ENCODE assay signal across 16 cellular contexts in the genomic region with DNA sequence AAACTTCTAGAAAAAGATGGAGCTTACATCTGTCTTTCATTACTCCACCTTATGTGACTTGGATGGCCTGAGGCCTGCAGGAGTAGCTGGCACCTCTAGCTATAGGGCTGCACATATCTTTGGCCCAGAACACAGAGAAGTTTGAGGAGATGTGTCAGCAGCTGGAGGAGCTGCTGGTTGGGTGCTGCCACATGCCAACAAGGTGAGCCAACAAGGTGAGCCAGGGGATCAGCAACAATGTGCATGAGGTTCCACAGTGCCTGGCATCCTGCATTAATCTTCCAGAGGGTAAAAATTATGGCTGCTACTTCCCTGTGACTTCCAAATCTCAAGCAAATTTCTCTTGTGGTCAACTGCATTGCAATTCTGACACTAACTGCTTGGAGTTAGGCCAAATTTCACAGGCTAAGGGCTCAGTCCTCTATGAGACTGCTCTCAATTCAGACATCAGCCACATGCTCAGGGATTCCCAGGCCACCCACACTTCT. TPM values are rescaled to one million over a fixed set of nuclear protein-coding genes. Genes with fewer than 3 reads are reported as not detected.
A peak's percentile ranks its signal among the peaks of the same experiment; 100 is the strongest.
DNase-seq lines count a peak whose midpoint lies in the region; ATAC-seq and TF ChIP-seq lines count a peak whose summit lies in the region.
"Had no signal": no experiment of that assay in that cellular context is flagged by ENCODE, and none has a peak within 500 bp of the region (broad histone marks: within the 10 kb centered on the region; RNA-seq: fewer than 3 reads in every experiment).

No MANE protein-coding gene starts in this region.

- H3K9me3 ChIP-seq in GM23248 (ENCODE audit: low read depth) (no peaks in the 10 kb centered on the region), PC-3 (ENCODE audit: low read length) (no peaks in the 10 kb centered on the region), BE2C (no peaks in the 10 kb centered on the region)
- H3K9me3 ChIP-seq: pancreas had no signal

- H3K36me3 Mint-ChIP-seq in nephron progenitor cell (ENCODE audit: low read depth) = peaks cover 25% of the 10 kb centered on the region

- H3K9me3 Mint-ChIP-seq in nephron progenitor cell = no peaks in the 10 kb centered on the region
- H3K9me3 Mint-ChIP-seq: activated naive CD4-positive, alpha-beta T cell treated with anti-CD3 and anti-CD28 coated beads, Interleukin-2, amount 50 U/mL, for 72 hours; GM23338; T-helper 1 cell treated with Interleukin-12 subunit alpha and Interleukin-12 subunit beta and Interleukin-4 antibody, amounts not matched to agents 30 μg/mL and 1 μg/mL, for 36 hours had no signal

- H3K9me2 ChIP-seq in GM23248 (ENCODE audit: insufficient read depth) (no peaks in the 10 kb centered on the region), PC-3 (replicated peaks; ENCODE audit: low read length) (no peaks in the 10 kb centered on the region)

- H3K4me3 ChIP-seq in GM23248 (no peak overlapping the region), PC-3 (ENCODE audit: low read length) (no peak overlapping the region), BE2C (ENCODE audit: low read depth, low read length) (no peak overlapping the region)
- H3K4me3 ChIP-seq: BLaER1 treated with 17β-estradiol and CSF1 and Interleukin-3, amounts not matched to agents 10 nM and 100 nM; GM23338; pancreas had no signal

- H3K36me3 ChIP-seq in GM23248 (ENCODE audit: low read depth) (no peaks in the 10 kb centered on the region), PC-3 (ENCODE audit: low read depth, low read length) (no peaks in the 10 kb centered on the region), BE2C (no peaks in the 10 kb centered on the region)
- H3K36me3 ChIP-seq: pancreas had no signal

- no TSS peak for BruUV-seq in PC-3 (replicated peaks; lab: Mats Ljungman, UMichigan)

- H3K4me2 ChIP-seq in GM23248 (ENCODE audit: unreplicated experiment) = no peak overlapping the region
- 0 out of 2 replicates have a peak overlapping the region, but pooled peaks have one; percentile 7 for H3K4me2 ChIP-seq in PC-3 (ENCODE audit: low read length)
- H3K4me2 ChIP-seq: BLaER1 treated with 17β-estradiol and CSF1 and Interleukin-3, amounts not matched to agents 10 nM and 100 nM; GM23338 had no signal

- intact Hi-C loops in PC-3 (cut with micrococcal nuclease) = no loop called here

- in situ Hi-C loops in GM23248 (cut with MboI) = no loop called here

- ATAC-seq in PC-3 (peak; percentile 82), HG03280 (IDR thresholded peaks at IDR 0.05; ENCODE audit: unreplicated experiment) (no peak), GM18909 (IDR thresholded peaks at IDR 0.05; ENCODE audit: poor library complexity, unreplicated experiment) (no peak)
- ATAC-seq: activated naive CD4-positive, alpha-beta T cell treated with anti-CD3 and anti-CD28 coated beads, Interleukin-2, amount 50 U/mL, for 72 hours; GM23338; pancreas had no signal

- H3K9ac ChIP-seq in GM23248 (no peak overlapping the region), PC-3 (ENCODE audit: low read length) (no peak overlapping the region)
- H3K9ac ChIP-seq: BLaER1 treated with 17β-estradiol and CSF1 and Interleukin-3, amounts not matched to agents 10 nM and 100 nM had no signal

- H3K27ac ChIP-seq in GM23248 (peak overlapping the region; percentile 31), PC-3 (ENCODE audit: low read length) (no peak overlapping the region), epithelial cell of prostate (peak overlapping the region; percentile 73)
- H3K27ac ChIP-seq: BLaER1 treated with 17β-estradiol and CSF1 and Interleukin-3, amounts not matched to agents 10 nM and 100 nM; pancreas had no signal

- POLR2A ChIA-PET in PC-3 (lab: Charles Lee; ENCODE audit: unreplicated experiment) = no interaction called here

- H3K27me3 ChIP-seq in GM23248 (replicated peaks; ENCODE audit: insufficient read depth) (no peaks in the 10 kb centered on the region), PC-3 (ENCODE audit: low read length) (no peaks in the 10 kb centered on the region), BE2C (no peaks in the 10 kb centered on the region)
- H3K27me3 ChIP-seq: BLaER1 treated with 17β-estradiol and CSF1 and Interleukin-3, amounts not matched to agents 10 nM and 100 nM; pancreas had no signal

- no peaks in the 10 kb centered on the region for H3K4me1 Mint-ChIP-seq in nephron progenitor cell

- no peak overlapping the region for H3K4me3 Mint-ChIP-seq in nephron progenitor cell
- H3K4me3 Mint-ChIP-seq: GM23338; T-helper 1 cell treated with Interleukin-12 subunit alpha and Interleukin-12 subunit beta and Interleukin-4 antibody, amounts not matched to agents 30 μg/mL and 1 μg/mL, for 36 hours had no signal

- H3K27me3 Mint-ChIP-seq in nephron progenitor cell (ENCODE audit: low read depth, poor library complexity) = no peaks in the 10 kb centered on the region

- H3K27ac Mint-ChIP-seq in nephron progenitor cell = peak overlapping the region; percentile 76
- H3K27ac Mint-ChIP-seq: GM23338; T-helper 1 cell treated with Interleukin-12 subunit alpha and Interleukin-12 subunit beta and Interleukin-4 antibody, amounts not matched to agents 30 μg/mL and 1 μg/mL, for 36 hours had no signal

- DNase-seq in GM23248 = peak; percentile 70
- peak; percentile 87 for DNase-seq in PC-3
- peak; percentile 73 for DNase-seq in epithelial cell of prostate (ENCODE audit: low read depth, low spot score)
- no peak for DNase-seq in nephron progenitor cell
- no peak for DNase-seq in activated naive CD4-positive, alpha-beta T cell treated with Interleukin-2 at 50 U/mL for 16 hours
- DNase-seq in BE2C = no peak
- DNase-seq: DMS153, NCI-H1417 treated with DMSO at 0.1 percent for 48 hours, NCI-H510A, pancreas had no signal

- H4K20me1 ChIP-seq in GM23248 (ENCODE audit: insufficient read depth) = no peaks in the 10 kb centered on the region
- no peaks in the 10 kb centered on the region for H4K20me1 ChIP-seq in PC-3 (ENCODE audit: low read length)
- H4K20me1 ChIP-seq: BLaER1 treated with 17β-estradiol and CSF1 and Interleukin-3, amounts not matched to agents 10 nM and 100 nM had no signal

- H3K4me1 ChIP-seq in GM23248 (ENCODE audit: insufficient read depth) (peaks cover 14% of the 10 kb centered on the region), PC-3 (ENCODE audit: insufficient read depth, low read length) (peaks cover 12% of the 10 kb centered on the region), BE2C (no peaks in the 10 kb centered on the region)
- H3K4me1 ChIP-seq: pancreas had no signal

- H3F3A ChIP-seq in GM23248 (ENCODE audit: insufficient read depth) (peaks cover 18% of the 10 kb centered on the region; the same call in 1 of the 2 replicates), PC-3 (ENCODE audit: low read length, unreplicated experiment) (no peaks in the 10 kb centered on the region)

- no peak overlapping the region for H2AFZ ChIP-seq in GM23248
- no peak overlapping the region for H2AFZ ChIP-seq in PC-3 (ENCODE audit: low read length)
- H2AFZ ChIP-seq: GM23338 had no signal

- H3K79me2 ChIP-seq in GM23248 (ENCODE audit: insufficient read depth) (no peaks in the 10 kb centered on the region), PC-3 (ENCODE audit: low read length) (no peaks in the 10 kb centered on the region)

- no peak for TF ChIP-seq CTCF in PC-3 (conservative IDR thresholded peaks at IDR 0.05; ENCODE audit: low read depth, low read length)
- no peak for TF ChIP-seq CTCF in nephron progenitor cell (IDR thresholded peaks at IDR 0.05)
- TF ChIP-seq CTCF in BE2C (IDR thresholded peaks at IDR 0.05; ENCODE audit: low read depth, low read length) = no peak

- CTCF ChIA-PET in PC-3 (lab: Charles Lee) = no interaction called here

RNA-seq across cellular contexts. Expression of gene RBM7, which starts 16.0 kb away (rescaled TPM):
- total RNA-seq in GM23248 (2014; rRNA removed; shearing (Covaris generic)) = 48.6 and 58.3 TPM in 2 replicates
- polyA plus RNA-seq in GM23248 (2016; fragmentation: Nextera tagmentation; extraction: Ambion mirVana) = 57.0 and 60.9 TPM in 2 replicates
- total RNA-seq in PC-3 (2014; rRNA removed) = 18.4 and 30.1 TPM in 2 replicates
- polyA plus RNA-seq in BE2C (2012; ENCODE audit: insufficient read depth, insufficient read length, low read depth) = 26.9 TPM

RNA-seq across cellular contexts. Expression of gene C11orf71, which starts 16.2 kb away (rescaled TPM):
- total RNA-seq in GM23248 (2014; rRNA removed; shearing (Covaris generic)) = 2.1 and 4.8 TPM in 2 replicates
- 1.8 and 2.2 TPM in 2 replicates for polyA plus RNA-seq in GM23248 (2016; fragmentation: Nextera tagmentation; extraction: Ambion mirVana)
- total RNA-seq in PC-3 (2014; rRNA removed) = 5.0 and 8.1 TPM in 2 replicates
- 25.6 TPM for polyA plus RNA-seq in BE2C (2012; ENCODE audit: insufficient read depth, insufficient read length, low read depth)

RNA-seq across cellular contexts. Expression of gene REXO2, which starts 22.8 kb away (rescaled TPM):
- total RNA-seq in GM23248 (2014; rRNA removed; shearing (Covaris generic)) = 245 and 350 TPM in 2 replicates
- 407 and 418 TPM in 2 replicates for polyA plus RNA-seq in GM23248 (2016; fragmentation: Nextera tagmentation; extraction: Ambion mirVana)
- total RNA-seq in PC-3 (2014; rRNA removed) = 145 and 181 TPM in 2 replicates
- 69.6 TPM for polyA plus RNA-seq in BE2C (2012; ENCODE audit: insufficient read depth, insufficient read length, low read depth)

Comparison
In these comparisons a context has a peak if more than half of its experiments do, and no peak if none do; other contexts are left out.
1. DNase-seq: peak in GM23248 (single experiment), PC-3 (single experiment) and epithelial cell of prostate (single experiment); none in nephron progenitor cell (single experiment), activated naive CD4-positive, alpha-beta T cell treated with Interleukin-2 at 50 U/mL for 16 hours (single experiment) and BE2C (single experiment).